In genomic region chr17:7315570-7316243, GRCh38 we compare ENCODE assay signal across 8 cellular contexts. TPM values are rescaled to one million over a fixed set of nuclear protein-coding genes. Genes with fewer than 3 reads are reported as not detected.
DNase-seq lines count a peak whose midpoint lies in the region; ATAC-seq and TF ChIP-seq lines count a peak whose summit lies in the region.

No MANE protein-coding gene starts in this region.

- H3K36me3 ChIP-seq in GM23338 (ENCODE audit: insufficient read depth) (peaks cover 35% of the 10 kb centered on the region), SU-DHL-6 (ENCODE audit: low read length) (peaks cover 3% of the 10 kb centered on the region)

- no peaks in the 10 kb centered on the region for H3K27me3 ChIP-seq in GM23338 (ENCODE audit: insufficient read depth)
- H3K27me3 ChIP-seq in SU-DHL-6 (ENCODE audit: low read length) = no peaks in the 10 kb centered on the region
- no peaks in the 10 kb centered on the region for H3K27me3 ChIP-seq in foreskin keratinocyte

- peaks cover 16% of the 10 kb centered on the region for H3K79me2 ChIP-seq in GM23338 (replicated peaks; ENCODE audit: insufficient read depth)
- H3K79me2 ChIP-seq in SU-DHL-6 (ENCODE audit: insufficient read depth, low read length) = peaks cover 11% of the 10 kb centered on the region

- peaks cover 77% of the 10 kb centered on the region for H3K36me3 Mint-ChIP-seq in GM23338 (ENCODE audit: low read depth)

- H3K4me3 ChIP-seq in GM23338 (peak overlapping the region; percentile 94), SU-DHL-6 (ENCODE audit: insufficient read depth, low read length, poor library complexity, severe bottlenecking) (peak overlapping the region; percentile 89)

- H2AFZ ChIP-seq in GM23338 = peak overlapping the region; percentile 72; the same call in 1 of the 2 replicates
- H2AFZ ChIP-seq in SU-DHL-6 (ENCODE audit: low read depth, low read length, severe bottlenecking) = peak overlapping the region; percentile 59

- H3K9me3 ChIP-seq in SU-DHL-6 (ENCODE audit: insufficient read depth, low read length) = no peaks in the 10 kb centered on the region

- intact Hi-C loops in sciatic nerve (cut with DNase I) = no loop called here

- ATAC-seq in GM23338 (no peak; the same call in 2 of the 3 replicates), foreskin keratinocyte (no peak), sciatic nerve (peak; percentile 22)

- peaks cover 24% of the 10 kb centered on the region for H4K20me1 ChIP-seq in GM23338 (replicated peaks; ENCODE audit: insufficient read depth)
- peaks cover 2% of the 10 kb centered on the region; the same call in 1 of the 2 replicates for H4K20me1 ChIP-seq in SU-DHL-6 (ENCODE audit: low read depth, low read length)

- peak overlapping the region; percentile 91 for H3K27ac Mint-ChIP-seq in GM23338

- H3K27ac ChIP-seq in GM23338 (ENCODE audit: low read depth) = peak overlapping the region; percentile 91
- H3K27ac ChIP-seq in SU-DHL-6 (ENCODE audit: low read depth, low read length) = peak overlapping the region; percentile 75
- H3K27ac ChIP-seq in foreskin keratinocyte = peak overlapping the region; percentile 57

- H3K4me2 ChIP-seq in GM23338 = peak overlapping the region; percentile 99
- peak overlapping the region; percentile 81 for H3K4me2 ChIP-seq in SU-DHL-6 (ENCODE audit: low read depth, low read length, poor library complexity, severe bottlenecking)

- peak overlapping the region; percentile 83 for H3K9ac ChIP-seq in SU-DHL-6 (ENCODE audit: low read length)

- peaks cover 25% of the 10 kb centered on the region for H3K27me3 Mint-ChIP-seq in GM23338 (ENCODE audit: insufficient read depth, low read depth, poor library complexity)

- peaks cover 37% of the 10 kb centered on the region for H3K4me1 Mint-ChIP-seq in GM23338

- TF ChIP-seq CTCF in GM23338 (conservative IDR thresholded peaks at IDR 0.05; ENCODE audit: low read depth in 2 of 2) (no peak), SU-DHL-6 (IDR thresholded peaks at IDR 0.05; ENCODE audit: insufficient read depth, low read length, poor library complexity, severe bottlenecking) (no peak), foreskin keratinocyte (conservative IDR thresholded peaks at IDR 0.05) (no peak)

- H3K9me2 ChIP-seq in GM23338 (ENCODE audit: insufficient read depth) (no peaks in the 10 kb centered on the region), SU-DHL-6 (replicated peaks; ENCODE audit: insufficient read depth, low read length) (no peaks in the 10 kb centered on the region)

- DNase-seq in GM23338 (ENCODE audit: low spot score) (no peak), foreskin keratinocyte (no peak), sciatic nerve (ENCODE audit: low spot score) (no peak), germinal center (ENCODE audit: low spot score) (no peak), NOMO-1 treated with dmso at 0.1 percent for 144 hours (lab: John Stamatoyannopoulos, UW; ENCODE audit: unreplicated experiment) (no peak), islet precursor cell (no peak)
- no peak for DNase-seq in stimulated activated CD4-positive, alpha-beta T cell treated with anti-CD3 and anti-CD28 coated beads, Interleukin-4, amount 100 ng/mL, for 1 hour

- H3F3A ChIP-seq in GM23338 (replicated peaks; ENCODE audit: low read depth) (peaks cover 57% of the 10 kb centered on the region), SU-DHL-6 (ENCODE audit: insufficient read depth) (peaks cover 33% of the 10 kb centered on the region)

- H3K4me3 Mint-ChIP-seq in GM23338 = peak overlapping the region; percentile 81

- peaks cover 10% of the 10 kb centered on the region; the same call in 1 of the 2 replicates for H3K4me1 ChIP-seq in GM23338 (ENCODE audit: insufficient read depth)
- H3K4me1 ChIP-seq in foreskin keratinocyte = no peaks in the 10 kb centered on the region

- peaks cover 4% of the 10 kb centered on the region; the same call in 1 of the 3 replicates for H3K9me3 Mint-ChIP-seq in GM23338

TF ChIP-seq in GM23338, 12 proteins besides CTCF, POLR2A, EP300 and RAD21:
- TF ChIP-seq ZNF462 (CRISPR knock-in tag; IDR thresholded peaks at IDR 0.05) = no peak
- TF ChIP-seq EZH2phosphoT487 (IDR thresholded peaks at IDR 0.05; ENCODE audit: unreplicated experiment) = no peak
- TF ChIP-seq ZNF114 (CRISPR knock-in tag; IDR thresholded peaks at IDR 0.05) = no peak

RNA-seq across cellular contexts. Expression of gene GPS2, which starts 0.5 kb away (rescaled TPM):
- total RNA-seq in GM23338 (2014; rRNA removed; shearing (Covaris generic)) = 64.8 and 83.4 TPM in 2 replicates
- polyA plus RNA-seq in GM23338 (2016; fragmentation: Nextera tagmentation; extraction: Ambion mirVana) (117 and 122 TPM in 2 replicates), foreskin keratinocyte (59.8 and 71.0 TPM in 2 replicates)
- total RNA-seq in foreskin keratinocyte (52.0 and 63.8 TPM in 2 replicates), sciatic nerve (53.8 TPM)

RNA-seq across cellular contexts. Expression of gene EIF5A, which starts 8.3 kb away (rescaled TPM):
- total RNA-seq in GM23338 (2014; rRNA removed; shearing (Covaris generic)) = 791 and 833 TPM in 2 replicates
- polyA plus RNA-seq in GM23338 (2016; fragmentation: Nextera tagmentation; extraction: Ambion mirVana) (1,562 and 1,621 TPM in 2 replicates), foreskin keratinocyte (1,285 and 1,536 TPM in 2 replicates)
- total RNA-seq in foreskin keratinocyte (922 and 1,087 TPM in 2 replicates), sciatic nerve (168 TPM)

RNA-seq across cellular contexts. Expression of gene NEURL4, which starts 13.4 kb away (rescaled TPM):
- total RNA-seq in GM23338 (2014; rRNA removed; shearing (Covaris generic)) = 36.8 and 42.3 TPM in 2 replicates
- 6.3 and 6.7 TPM in 2 replicates for polyA plus RNA-seq in GM23338 (2016; fragmentation: Nextera tagmentation; extraction: Ambion mirVana)
- 20.0 and 22.7 TPM in 2 replicates for total RNA-seq in foreskin keratinocyte
- polyA plus RNA-seq in foreskin keratinocyte = 11.4 and 14.1 TPM in 2 replicates
- 37.0 TPM for total RNA-seq in sciatic nerve

RNA-seq across cellular contexts. Expression of gene ACAP1, which starts 20.6 kb away (rescaled TPM):
- total RNA-seq in GM23338 (2014; rRNA removed; shearing (Covaris generic)) = 30.7 and 35.8 TPM in 2 replicates
- 40.1 and 43.9 TPM in 2 replicates for polyA plus RNA-seq in GM23338 (2016; fragmentation: Nextera tagmentation; extraction: Ambion mirVana)
- total RNA-seq in foreskin keratinocyte = 3.7 and 7.6 TPM in 2 replicates
- polyA plus RNA-seq in foreskin keratinocyte = 3.5 and 4.0 TPM in 2 replicates
- 38.3 TPM for total RNA-seq in sciatic nerve

RNA-seq across cellular contexts. Expression of gene YBX2, which starts 21.3 kb away (rescaled TPM):
- 20.6 and 36.5 TPM in 2 replicates for total RNA-seq in GM23338 (2014; rRNA removed; shearing (Covaris generic))
- polyA plus RNA-seq in GM23338 (2016; fragmentation: Nextera tagmentation; extraction: Ambion mirVana) (22.1 and 22.5 TPM in 2 replicates), foreskin keratinocyte (0.36 and 0.57 TPM in 2 replicates)
- total RNA-seq in foreskin keratinocyte (0.32 and 0.88 TPM in 2 replicates), sciatic nerve (2.1 TPM)
